20 cellular contexts compared by ENCODE assay signal in the genomic region with DNA sequence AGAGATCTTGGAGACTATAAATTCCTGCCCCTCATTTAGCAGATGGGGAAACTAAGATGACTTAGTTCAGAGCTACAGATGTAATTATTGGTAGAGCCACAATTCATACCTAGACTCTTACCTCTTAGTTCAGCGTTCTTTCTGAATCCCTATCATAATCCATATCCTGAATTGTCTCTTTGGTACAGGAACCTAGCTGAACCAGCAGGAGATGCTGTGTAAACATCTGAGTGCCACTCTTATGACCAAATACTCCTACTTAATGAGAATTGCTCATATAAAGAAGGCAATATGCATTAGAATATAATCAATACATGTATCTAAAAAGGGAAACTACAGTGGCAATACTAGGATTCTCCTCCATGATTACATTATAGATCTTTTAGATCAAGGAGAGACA.
"Had no signal": no experiment of that assay in that cellular context is flagged by ENCODE, and none has a peak within 500 bp of the region (broad histone marks: within the 10 kb centered on the region; RNA-seq: fewer than 3 reads in every experiment).

No MANE protein-coding gene starts in this region.

- H3K4me3 Mint-ChIP-seq: activated B cell treated with CpG ODN at 0.5 μM for 24 hours; activated CD4-positive, alpha-beta T cell treated with anti-CD3 and anti-CD28 coated beads, Interleukin-2, amount 10 ng/mL, durations not matched to agents 24 days and 14 days; activated naive CD4-positive, alpha-beta T cell treated with anti-CD3 and anti-CD28 coated beads for 36 hours; activated T-helper 17 cell treated with anti-CD3 and anti-CD28 coated beads, Interleukin-2, amount 50 U/mL, for 72 hours; endodermal cell; memory B cell; nephron progenitor cell; stimulated activated naive CD8-positive, alpha-beta T cell treated with anti-CD3 and anti-CD28 coated beads, Interleukin-15, Interleukin-2, amounts not matched to agents 100 ng/mL and 50 ng/mL, for 24 hours; T-helper 1 cell treated with Interleukin-12 subunit alpha and Interleukin-12 subunit beta and Interleukin-4 antibody, amounts not matched to agents 30 μg/mL and 1 μg/mL, for 36 hours had no signal

- DNase-seq: activated B cell treated with CpG ODN at 0.5 μM for 24 hours; activated CD4-positive, alpha-beta T cell treated with anti-CD3 and anti-CD28 coated beads, Interleukin-2, amount 10 ng/mL, durations not matched to agents 24 days and 14 days; activated CD8-positive, alpha-beta memory T cell treated with anti-CD3 and anti-CD28 coated beads for 24 hours; activated naive CD4-positive, alpha-beta T cell treated with anti-CD3 and anti-CD28 coated beads for 36 hours; activated T-cell treated with anti-CD3 and anti-CD28 coated beads for 4 hours; cerebellar nuclear complex; dermis blood vessel endothelial cell; endodermal cell; foreskin melanocyte; heart left ventricle; left lung; nephron progenitor cell; stimulated activated CD4-positive, alpha-beta T cell treated with anti-CD3 and anti-CD28 coated beads, Interleukin-15, amount 100 ng/mL, for 24 hours; stimulated activated CD4-positive, alpha-beta T cell treated with anti-CD3 and anti-CD28 coated beads, Interleukin-4, amount 100 ng/mL, for 24 hours; upper lobe of left lung had no signal

- H3K27me3 Mint-ChIP-seq: activated B cell treated with CpG ODN at 0.5 μM for 24 hours had no signal

- H3K9me3 Mint-ChIP-seq: activated B cell treated with CpG ODN at 0.5 μM for 24 hours; activated CD4-positive, alpha-beta T cell treated with anti-CD3 and anti-CD28 coated beads, Interleukin-2, amount 10 ng/mL, durations not matched to agents 24 days and 14 days; activated T-helper 17 cell treated with anti-CD3 and anti-CD28 coated beads, Interleukin-2, amount 50 U/mL, for 72 hours; endodermal cell; memory B cell; nephron progenitor cell; stimulated activated naive CD8-positive, alpha-beta T cell treated with anti-CD3 and anti-CD28 coated beads, Interleukin-15, Interleukin-2, amounts not matched to agents 100 ng/mL and 50 ng/mL, for 24 hours; T-helper 1 cell treated with Interleukin-12 subunit alpha and Interleukin-12 subunit beta and Interleukin-4 antibody, amounts not matched to agents 30 μg/mL and 1 μg/mL, for 36 hours had no signal

- H3K36me3 ChIP-seq: esophagus muscularis mucosa, heart left ventricle, left lung, upper lobe of left lung had no signal

- ATAC-seq: activated T-helper 17 cell treated with anti-CD3 and anti-CD28 coated beads, Interleukin-2, amount 50 U/mL, for 72 hours; heart left ventricle; left lung had no signal

- H3K9me3 ChIP-seq: esophagus muscularis mucosa, left lung, upper lobe of left lung had no signal

- H3K4me1 ChIP-seq: esophagus muscularis mucosa, heart left ventricle, left lung, upper lobe of left lung had no signal

- H3K27ac ChIP-seq: esophagus muscularis mucosa, heart left ventricle, left lung, upper lobe of left lung had no signal

- H3K27me3 ChIP-seq: esophagus muscularis mucosa, left lung, upper lobe of left lung had no signal

- H3K27ac Mint-ChIP-seq: activated B cell treated with CpG ODN at 0.5 μM for 24 hours; activated CD4-positive, alpha-beta T cell treated with anti-CD3 and anti-CD28 coated beads, Interleukin-2, amount 10 ng/mL, durations not matched to agents 24 days and 14 days; activated naive CD4-positive, alpha-beta T cell treated with anti-CD3 and anti-CD28 coated beads for 36 hours; activated T-helper 17 cell treated with anti-CD3 and anti-CD28 coated beads, Interleukin-2, amount 50 U/mL, for 72 hours; endodermal cell; memory B cell; nephron progenitor cell; stimulated activated naive CD8-positive, alpha-beta T cell treated with anti-CD3 and anti-CD28 coated beads, Interleukin-15, Interleukin-2, amounts not matched to agents 100 ng/mL and 50 ng/mL, for 24 hours; T-helper 1 cell treated with Interleukin-12 subunit alpha and Interleukin-12 subunit beta and Interleukin-4 antibody, amounts not matched to agents 30 μg/mL and 1 μg/mL, for 36 hours had no signal

- H3K36me3 Mint-ChIP-seq: memory B cell had no signal

- H3K4me1 Mint-ChIP-seq: activated B cell treated with CpG ODN at 0.5 μM for 24 hours; activated CD4-positive, alpha-beta T cell treated with anti-CD3 and anti-CD28 coated beads, Interleukin-2, amount 10 ng/mL, durations not matched to agents 24 days and 14 days; memory B cell had no signal

- H3K4me3 ChIP-seq: esophagus muscularis mucosa, heart left ventricle, left lung, upper lobe of left lung had no signal
